In the genomic region with DNA sequence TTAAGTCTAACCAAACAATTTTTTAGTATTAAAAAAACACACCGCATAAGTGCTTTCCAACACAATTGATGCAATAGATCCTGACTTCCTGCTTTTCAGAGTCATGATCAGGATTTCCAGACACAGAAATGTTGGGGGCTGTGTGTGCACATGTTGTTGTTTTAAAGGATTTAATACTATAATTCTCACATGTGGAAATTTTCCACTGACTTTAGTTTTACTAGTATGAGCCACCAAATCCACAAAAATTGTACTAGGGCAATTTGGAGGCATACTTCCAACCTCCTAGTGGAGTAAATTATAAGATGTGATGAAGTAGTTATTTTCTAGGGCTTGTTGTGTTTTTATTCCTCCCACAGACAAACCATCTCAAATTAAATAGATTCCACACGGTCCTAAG, we compare ENCODE assay signal across 20 cellular contexts.
DNase-seq lines count a peak whose midpoint lies in the region; ATAC-seq and TF ChIP-seq lines count a peak whose summit lies in the region.
"Had no signal": no experiment of that assay in that cellular context is flagged by ENCODE, and none has a peak within 500 bp of the region (broad histone marks: within the 10 kb centered on the region; RNA-seq: fewer than 3 reads in every experiment).

No MANE protein-coding gene starts in this region.

- H3K27me3 ChIP-seq in spleen (replicated peaks in 1 of 7), result no peaks in the 10 kb centered on the region

- no peak for ATAC-seq in HG02571 (IDR thresholded peaks at IDR 0.05; ENCODE audit: unreplicated experiment)
- ATAC-seq in HG03439 (IDR thresholded peaks at IDR 0.05; ENCODE audit: unreplicated experiment), result no peak
- ATAC-seq: GM12878, K562 had no signal

- no peaks in the 10 kb centered on the region for H3K9me3 ChIP-seq in spleen

- H3K27me3 Mint-ChIP-seq in CD14-positive monocyte (ENCODE audit: low read depth in 3 of 3), result no peaks in the 10 kb centered on the region
- H3K27me3 Mint-ChIP-seq in progenitor cell of endocrine pancreas, result peaks cover 3% of the 10 kb centered on the region

- H3K4me3 Mint-ChIP-seq in CD14-positive monocyte (no peak overlapping the region), progenitor cell of endocrine pancreas (ENCODE audit: low read depth) (no peak overlapping the region)
- H3K4me3 Mint-ChIP-seq: CD4-positive, alpha-beta memory T cell had no signal

- H3K4me1 Mint-ChIP-seq in CD14-positive monocyte (peaks cover 14% of the 10 kb centered on the region), progenitor cell of endocrine pancreas (ENCODE audit: low read depth) (no peaks in the 10 kb centered on the region)
- H3K4me1 Mint-ChIP-seq: CD4-positive, alpha-beta memory T cell had no signal

- peak overlapping the region in 5 of 8 donors; percentile 31 to 64 (median 37) for H3K27ac ChIP-seq in spleen

- no peak overlapping the region for H3K4me3 ChIP-seq in fibroblast of villous mesenchyme (ENCODE audit: low read depth, low read length)
- H3K4me3 ChIP-seq in spleen, result no peak overlapping the region
- H3K4me3 ChIP-seq: GM12878, K562 had no signal

- peaks cover 0 to 8% (median 0%) of the 10 kb centered on the region in 6 donors for H3K4me1 ChIP-seq in spleen

- intact Hi-C loops in CD14-positive monocyte (cut with micrococcal nuclease), result loop anchor here in 1 of 2 donors (10.0 kb wide), 1 partner anchor 50 kb away; no protein-coding TSS in a partner anchor
- intact Hi-C loops in spleen (cut with DNase I; ENCODE audit: low total_unique reads), result no loop called here

- 44 to 78% (median 58%) methylated on average over 2 of the region's 2 CpGs for WGBS in spleen, 5 donors

- no peaks in the 10 kb centered on the region for H3K9me3 Mint-ChIP-seq in CD14-positive monocyte
- peaks cover 3% of the 10 kb centered on the region for H3K9me3 Mint-ChIP-seq in progenitor cell of endocrine pancreas (ENCODE audit: low read depth)

- TF ChIP-seq CTCF in CD14-positive monocyte (IDR thresholded peaks at IDR 0.05) (no peak), fibroblast of villous mesenchyme (IDR thresholded peaks at IDR 0.05; ENCODE audit: insufficient read depth, low read depth, low read length) (no peak), spleen (IDR thresholded peaks at IDR 0.05 in 8 of 11, conservative IDR thresholded peaks at IDR 0.05 in 3 of 11) (no peak), progenitor cell of endocrine pancreas (IDR thresholded peaks at IDR 0.05; ENCODE audit: unreplicated experiment) (no peak)

- H3K27ac Mint-ChIP-seq in CD14-positive monocyte, result peak overlapping the region in 6 of 7 donors; percentile 14 to 63 (median 28)
- no peak overlapping the region for H3K27ac Mint-ChIP-seq in progenitor cell of endocrine pancreas
- H3K27ac Mint-ChIP-seq: CD4-positive, alpha-beta memory T cell had no signal

- H3K36me3 Mint-ChIP-seq in CD14-positive monocyte (no peaks in the 10 kb centered on the region), progenitor cell of endocrine pancreas (ENCODE audit: insufficient read depth) (no peaks in the 10 kb centered on the region)

- TF ChIP-seq POLR2A in spleen (IDR thresholded peaks at IDR 0.05), result no peak

- DNase-seq in CD14-positive monocyte (ENCODE audit: low spot score), result no peak
- DNase-seq in dermis blood vessel endothelial cell, result peak; percentile 80
- peak; percentile 85 for DNase-seq in fibroblast of villous mesenchyme (ENCODE audit: low read depth)
- DNase-seq in spleen, result no peak
- DNase-seq in progenitor cell of endocrine pancreas (ENCODE audit: low spot score, unreplicated experiment), result no peak
- DNase-seq: CD4-positive, alpha-beta memory T cell; DMS79 treated with DMSO at 0.1 percent for 48 hours; GDM1; HCEC 1CT; NCI-H1417 treated with DMSO at 0.1 percent for 48 hours; NCI-H2029; NCI-H2171 treated with DMSO at 0.1 percent for 48 hours; NCI-H446 treated with DMSO at 0.1 percent for 48 hours; NK-92 treated with Interleukin-12 subunit alpha and Interleukin-12 subunit beta, amount 100 ng/mL, for 24 hours; RPMI8226; SIG-M5 had no signal

- H3K36me3 ChIP-seq in spleen, result no peaks in the 10 kb centered on the region

Comparison
In these comparisons a context has a peak if more than half of its experiments do, and no peak if none do; other contexts are left out.
1. DNase-seq: peak in dermis blood vessel endothelial cell (single experiment) and fibroblast of villous mesenchyme (single experiment); none in CD14-positive monocyte (single experiment), spleen (single experiment) and progenitor cell of endocrine pancreas (single experiment).